ENCODE assay signal across 20 cellular contexts in genomic region chr3:120983321-120983665, GRCh38.
A peak's percentile ranks its signal among the peaks of the same experiment; 100 is the strongest.
DNase-seq lines count a peak whose midpoint lies in the region; ATAC-seq and TF ChIP-seq lines count a peak whose summit lies in the region.
"Had no signal": no experiment of that assay in that cellular context is flagged by ENCODE, and none has a peak within 500 bp of the region (broad histone marks: within the 10 kb centered on the region; RNA-seq: fewer than 3 reads in every experiment).

No MANE protein-coding gene starts in this region.

- peaks cover 25% of the 10 kb centered on the region for H3K9me3 Mint-ChIP-seq in endodermal cell
- H3K9me3 Mint-ChIP-seq in neural crest cell = peaks cover 9% of the 10 kb centered on the region
- peaks cover 6% of the 10 kb centered on the region for H3K9me3 Mint-ChIP-seq in stimulated activated memory B cell treated with anti-CD40 and anti-IgM and Interleukin-4, amounts not matched to agents 10 μg/mL and 1 μg/mL and 100 μg/mL, for 72 hours
- H3K9me3 Mint-ChIP-seq: HFFc6 had no signal

- H3K27ac Mint-ChIP-seq in endodermal cell (peak overlapping the region; percentile 35), neural crest cell (ENCODE audit: unreplicated experiment) (peak overlapping the region; percentile 67)
- no peak overlapping the region for H3K27ac Mint-ChIP-seq in stimulated activated memory B cell treated with anti-CD40 and anti-IgM and Interleukin-4, amounts not matched to agents 10 μg/mL and 1 μg/mL and 100 μg/mL, for 72 hours
- H3K27ac Mint-ChIP-seq: B cell; CD8-positive, alpha-beta memory T cell; HFFc6 had no signal

- H3K27me3 ChIP-seq in H7 (ENCODE audit: control insufficient read depth, insufficient read depth, low read length) (no peaks in the 10 kb centered on the region), endodermal cell (ENCODE audit: control insufficient read depth, insufficient read depth, low read length, poor library complexity, severe bottlenecking) (no peaks in the 10 kb centered on the region)
- H3K27me3 ChIP-seq: BLaER1 treated with 17β-estradiol and CSF1 and Interleukin-3, amounts not matched to agents 10 nM and 100 nM had no signal

- H3K4me1 ChIP-seq in endodermal cell (ENCODE audit: control insufficient read depth, insufficient read depth, low read length) = peaks cover 12% of the 10 kb centered on the region

- no peak overlapping the region for H3K9ac ChIP-seq in endodermal cell (ENCODE audit: extremely low read depth, low read length, poor library complexity, severe bottlenecking)
- H3K9ac ChIP-seq: BLaER1 treated with 17β-estradiol and CSF1 and Interleukin-3, amounts not matched to agents 10 nM and 100 nM; GM23248 had no signal

- H3K36me3 Mint-ChIP-seq in endodermal cell (ENCODE audit: low read depth) (no peaks in the 10 kb centered on the region), neural crest cell (ENCODE audit: low read depth) (peaks cover 17% of the 10 kb centered on the region)
- no peaks in the 10 kb centered on the region for H3K36me3 Mint-ChIP-seq in stimulated activated memory B cell treated with anti-CD40 and anti-IgM and Interleukin-4, amounts not matched to agents 10 μg/mL and 1 μg/mL and 100 μg/mL, for 72 hours
- H3K36me3 Mint-ChIP-seq: CD8-positive, alpha-beta memory T cell had no signal

- TF ChIP-seq CTCF in endodermal cell (conservative IDR thresholded peaks at IDR 0.05) = no peak
- no peak for TF ChIP-seq CTCF in neural crest cell (conservative IDR thresholded peaks at IDR 0.05)

- WGBS in endodermal cell (ENCODE audit: insufficient coverage in 1 of 2, insufficient read length in 1 of 2), 2 experiments = 88% methylated on average over 1 of the region's 1 CpG; no CpG with 5 or more reads in 1 of the 2 experiments

- no peak overlapping the region for H3K4me3 ChIP-seq in H7 (ENCODE audit: insufficient read depth, low read depth, low read length)
- H3K4me3 ChIP-seq in endodermal cell (ENCODE audit: low read length) = no peak overlapping the region
- H3K4me3 ChIP-seq: BLaER1 treated with 17β-estradiol and CSF1 and Interleukin-3, amounts not matched to agents 10 nM and 100 nM; GM12878; GM23248 had no signal

- H3K4me3 Mint-ChIP-seq in endodermal cell (no peak overlapping the region), neural crest cell (no peak overlapping the region)
- H3K4me3 Mint-ChIP-seq in stimulated activated memory B cell treated with anti-CD40 and anti-IgM and Interleukin-4, amounts not matched to agents 10 μg/mL and 1 μg/mL and 100 μg/mL, for 72 hours = no peak overlapping the region
- H3K4me3 Mint-ChIP-seq: B cell; CD8-positive, alpha-beta memory T cell; HFFc6 had no signal

- H3K27me3 Mint-ChIP-seq in endodermal cell (ENCODE audit: insufficient read depth) (no peaks in the 10 kb centered on the region), neural crest cell (ENCODE audit: low read depth) (no peaks in the 10 kb centered on the region)
- peaks cover 14% of the 10 kb centered on the region for H3K27me3 Mint-ChIP-seq in stimulated activated memory B cell treated with anti-CD40 and anti-IgM and Interleukin-4, amounts not matched to agents 10 μg/mL and 1 μg/mL and 100 μg/mL, for 72 hours
- H3K27me3 Mint-ChIP-seq: B cell; CD8-positive, alpha-beta memory T cell had no signal

- peaks cover 19% of the 10 kb centered on the region for H3K9me3 ChIP-seq in endodermal cell (ENCODE audit: control insufficient read depth, low read length)

- H3K27ac ChIP-seq in endodermal cell (ENCODE audit: low read depth, low read length) = no peak overlapping the region
- H3K27ac ChIP-seq: BLaER1 treated with 17β-estradiol and CSF1 and Interleukin-3, amounts not matched to agents 10 nM and 100 nM; GM23248; HL-60 had no signal

- DNase-seq in H7 (peak; percentile 5), endodermal cell (peak; percentile 50), neural crest cell (ENCODE audit: low read depth, low spot score) (no peak), NCI-H2171 (lab: John Stamatoyannopoulos, UW) (no peak)
- DNase-seq in effector CD8-positive, alpha-beta T cell (lab: John Stamatoyannopoulos, UW) = no peak
- DNase-seq: CD8-positive, alpha-beta memory T cell; COR-L47; DMS 273 treated with DMSO at 0.1 percent for 48 hours; DND-41; EL; GM23248; HFFc6; IMR-90 had no signal

- ATAC-seq in stimulated activated memory B cell treated with anti-CD40 and anti-IgM and Interleukin-4, amounts not matched to agents 10 μg/mL and 1 μg/mL and 100 μg/mL, for 72 hours = peak; percentile 8
- no peak for ATAC-seq in GM18858 (IDR thresholded peaks at IDR 0.05; ENCODE audit: unreplicated experiment)
- ATAC-seq: GM12878, HCT116 had no signal

- no peaks in the 10 kb centered on the region for H3K36me3 ChIP-seq in H7 (replicated peaks; ENCODE audit: control insufficient read depth, insufficient read depth, low read length)
- no peaks in the 10 kb centered on the region for H3K36me3 ChIP-seq in endodermal cell (ENCODE audit: control insufficient read depth, insufficient read depth, low read length)

- H3K4me1 Mint-ChIP-seq in endodermal cell = peaks cover 20% of the 10 kb centered on the region
- H3K4me1 Mint-ChIP-seq in neural crest cell = no peaks in the 10 kb centered on the region
- no peaks in the 10 kb centered on the region for H3K4me1 Mint-ChIP-seq in stimulated activated memory B cell treated with anti-CD40 and anti-IgM and Interleukin-4, amounts not matched to agents 10 μg/mL and 1 μg/mL and 100 μg/mL, for 72 hours
- H3K4me1 Mint-ChIP-seq: B cell; CD8-positive, alpha-beta memory T cell had no signal

Comparison
In these comparisons a context has a peak if more than half of its experiments do, and no peak if none do; other contexts are left out.
1. DNase-seq: peak in H7 (single experiment) and endodermal cell (single experiment); none in neural crest cell (single experiment), NCI-H2171 (single experiment) and effector CD8-positive, alpha-beta T cell (single experiment).